In genomic region chr21:34333150-34333739, GRCh38 we compare ENCODE assay signal across 16 cellular contexts. TPM values are rescaled to one million over a fixed set of nuclear protein-coding genes. Genes with fewer than 3 reads are reported as not detected.
DNase-seq lines count a peak whose midpoint lies in the region; ATAC-seq, FAIRE-seq and TF ChIP-seq lines count a peak whose summit lies in the region.
"Had no signal": no experiment of that assay in that cellular context is flagged by ENCODE, and none has a peak within 500 bp of the region (broad histone marks: within the 10 kb centered on the region; RNA-seq: fewer than 3 reads in every experiment).

No MANE protein-coding gene starts in this region.

- no peak for ATAC-seq in thoracic aorta (ENCODE audit: insufficient number of reproducible peaks, low FRiP score, low read depth)

- TF ChIP-seq CTCF in astrocyte (IDR thresholded peaks at IDR 0.05; ENCODE audit: insufficient read depth, low read depth, low read length) (no peak), thoracic aorta (IDR thresholded peaks at IDR 0.05) (no peak)

- peak overlapping the region; percentile 61 for H3K4me2 ChIP-seq in astrocyte (ENCODE audit: low read length)

- H3K9me3 ChIP-seq in astrocyte (ENCODE audit: insufficient read depth, low read depth, low read length) (no peaks in the 10 kb centered on the region), thoracic aorta (no peaks in the 10 kb centered on the region)
- H3K9me3 ChIP-seq: ovary had no signal

- H3K4me1 Mint-ChIP-seq in astrocyte (ENCODE audit: low read depth, unreplicated experiment): peaks cover 16% of the 10 kb centered on the region
- H3K4me1 Mint-ChIP-seq: activated naive CD4-positive, alpha-beta T cell treated with anti-CD3 and anti-CD28 coated beads, Interleukin-2, amount 10 ng/mL, durations not matched to agents 7 days and 5 days had no signal

- no peak overlapping the region for H3K4me3 Mint-ChIP-seq in astrocyte (ENCODE audit: unreplicated experiment)
- H3K4me3 Mint-ChIP-seq: activated naive CD4-positive, alpha-beta T cell treated with anti-CD3 and anti-CD28 coated beads, Interleukin-2, amount 10 ng/mL, durations not matched to agents 7 days and 5 days; CD14-positive monocyte had no signal

- in situ Hi-C loops in KBM-7 (cut with MboI; ENCODE audit: low pct_unique_long_range_greater_than_20kb, low sequenced_read_pairs): no loop called here

- DNase-seq in HS-27A (ENCODE audit: low read depth) (peak; percentile 60), astrocyte (ENCODE audit: low read depth) (peak; percentile 87), iris pigment epithelial cell (ENCODE audit: low read depth) (peak; percentile 76), thoracic aorta (ENCODE audit: low spot score) (no peak), T-helper 2 cell (no peak), KBM-7 (no peak)
- DNase-seq in central memory CD4-positive, alpha-beta T cell: no peak
- DNase-seq: activated CD8-positive, alpha-beta memory T cell treated with anti-CD3 and anti-CD28 coated beads, Interleukin-2, amount 50 U/mL, for 4 hours; activated naive CD4-positive, alpha-beta T cell treated with anti-CD3 and anti-CD28 coated beads, Interleukin-2, amount 10 ng/mL, durations not matched to agents 7 days and 5 days; DND-41; HCEC 1CT; NCI-H1694 treated with DMSO at 0.1 percent for 48 hours; ovary; stimulated activated CD4-positive, alpha-beta T cell treated with anti-CD3 and anti-CD28 coated beads, Interleukin-12 subunit alpha, Interleukin-12 subunit beta, amount 100 ng/mL, for 4 hours had no signal

- H3K4me1 ChIP-seq in astrocyte (ENCODE audit: insufficient read depth, low read length) (peaks cover 37% of the 10 kb centered on the region), thoracic aorta (ENCODE audit: control insufficient read depth in 1 of 2, low read depth in 2 of 2) (peaks cover 25 to 55% of the 10 kb centered on the region in 2 donors)

- peak overlapping the region; percentile 20 for H3K27ac ChIP-seq in astrocyte (ENCODE audit: low read depth, low read length)
- H3K27ac ChIP-seq in thoracic aorta: peak overlapping the region; percentile 14 to 73
- H3K27ac ChIP-seq: ovary had no signal

- peaks cover 1% of the 10 kb centered on the region for H3K27me3 Mint-ChIP-seq in astrocyte (ENCODE audit: low read depth, unreplicated experiment)

- H3K9me3 Mint-ChIP-seq in astrocyte (ENCODE audit: unreplicated experiment): peaks cover 2% of the 10 kb centered on the region
- H3K9me3 Mint-ChIP-seq: activated naive CD4-positive, alpha-beta T cell treated with anti-CD3 and anti-CD28 coated beads, Interleukin-2, amount 10 ng/mL, durations not matched to agents 7 days and 5 days had no signal

- peak overlapping the region; percentile 74 for H3K27ac Mint-ChIP-seq in astrocyte (ENCODE audit: unreplicated experiment)
- H3K27ac Mint-ChIP-seq: activated naive CD4-positive, alpha-beta T cell treated with anti-CD3 and anti-CD28 coated beads, Interleukin-2, amount 10 ng/mL, durations not matched to agents 7 days and 5 days had no signal

- H2AFZ ChIP-seq in astrocyte (ENCODE audit: low read depth, low read length): no peak overlapping the region

- H4K20me1 ChIP-seq in astrocyte (ENCODE audit: insufficient read depth, low read length): no peaks in the 10 kb centered on the region

- H3K36me3 Mint-ChIP-seq in astrocyte (ENCODE audit: low read depth, unreplicated experiment): no peaks in the 10 kb centered on the region
- H3K36me3 Mint-ChIP-seq: activated naive CD4-positive, alpha-beta T cell treated with anti-CD3 and anti-CD28 coated beads, Interleukin-2, amount 10 ng/mL, durations not matched to agents 7 days and 5 days; CD14-positive monocyte had no signal

- FAIRE-seq in astrocyte (lab: Jason Lieb, UNC): no peak

- no peaks in the 10 kb centered on the region for H3K36me3 ChIP-seq in astrocyte (ENCODE audit: insufficient read depth, low read length)
- no peaks in the 10 kb centered on the region for H3K36me3 ChIP-seq in thoracic aorta
- H3K36me3 ChIP-seq: ovary had no signal

- no peaks in the 10 kb centered on the region for H3K79me2 ChIP-seq in astrocyte (ENCODE audit: insufficient read depth, low read length)

- H3K27me3 ChIP-seq in astrocyte (ENCODE audit: insufficient read depth, low read length) (no peaks in the 10 kb centered on the region), thoracic aorta (replicated peaks; ENCODE audit: insufficient read depth) (no peaks in the 10 kb centered on the region)
- H3K27me3 ChIP-seq: ovary had no signal

- H3K9ac ChIP-seq in astrocyte (ENCODE audit: low read length): peak overlapping the region; percentile 22

- no peak overlapping the region for H3K4me3 ChIP-seq in astrocyte (ENCODE audit: insufficient read depth, low read depth, low read length)
- no peak overlapping the region for H3K4me3 ChIP-seq in thoracic aorta
- H3K4me3 ChIP-seq: ovary had no signal

RNA-seq across cellular contexts. Expression of gene KCNE2, which starts 30.6 kb away (rescaled TPM):
- total RNA-seq in astrocyte: 0.27 TPM in 1 of 2 replicates, not detected in the other
- not detected for total RNA-seq in thoracic aorta
- total RNA-seq: T-helper 1 cell treated with Interleukin-12 subunit alpha and Interleukin-12 subunit beta and Interleukin-4 antibody, amounts not matched to agents 30 ng/mL and 1 ng/mL, for 36 hours had no signal

RNA-seq across cellular contexts. Expression of gene SMIM11, which starts 42.1 kb away (rescaled TPM):
- total RNA-seq in astrocyte: 1.6 and 6.2 TPM in 2 replicates
- total RNA-seq in thoracic aorta: 1 to 10 TPM in 1 of 2 donors, under 1 TPM in 1; 0.41 to 6.7 TPM

Comparison
In these comparisons a context has a peak if more than half of its experiments do, and no peak if none do; other contexts are left out.
1. DNase-seq: peak in HS-27A (single experiment), astrocyte (single experiment) and iris pigment epithelial cell (single experiment); none in thoracic aorta (single experiment), T-helper 2 cell (0 of 5), KBM-7 (single experiment) and central memory CD4-positive, alpha-beta T cell (single experiment).